Comparison of ENCODE assay signal across 18 cellular contexts in the genomic region with DNA sequence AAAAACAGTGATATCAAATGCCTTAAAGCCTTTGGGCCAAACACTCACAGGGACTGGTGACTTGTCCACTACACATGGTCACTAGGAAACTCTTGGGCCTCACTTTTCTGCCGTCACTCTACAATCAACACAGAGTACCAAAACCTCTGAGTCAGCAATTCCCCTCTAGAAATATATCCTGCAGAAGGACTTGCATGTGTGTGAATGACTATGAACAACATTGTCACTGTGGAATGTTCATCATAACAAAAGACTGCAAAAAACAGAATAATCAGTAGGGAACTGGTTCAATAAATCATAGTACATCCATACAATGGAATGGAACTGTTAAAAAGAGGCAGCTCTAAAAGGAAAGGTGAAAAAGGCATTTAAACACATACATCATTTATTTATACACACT. TPM values are rescaled to one million over a fixed set of nuclear protein-coding genes. Genes with fewer than 3 reads are reported as not detected.
DNase-seq lines count a peak whose midpoint lies in the region; ATAC-seq and TF ChIP-seq lines count a peak whose summit lies in the region.
"Had no signal": no experiment of that assay in that cellular context is flagged by ENCODE, and none has a peak within 500 bp of the region (broad histone marks: within the 10 kb centered on the region; RNA-seq: fewer than 3 reads in every experiment).

No MANE protein-coding gene starts in this region.

- H3K27me3 Mint-ChIP-seq in T-helper 2 cell treated with Interferon-gamma antibody and Interleukin-4, amounts not matched to agents 5 μg/mL and 100 μg/mL, for 36 hours (ENCODE audit: low read depth), result no peaks in the 10 kb centered on the region
- peaks cover 3% of the 10 kb centered on the region for H3K27me3 Mint-ChIP-seq in IgD-negative memory B cell
- H3K27me3 Mint-ChIP-seq in effector memory CD8-positive, alpha-beta T cell, result no peaks in the 10 kb centered on the region

- H4K20me1 ChIP-seq in MM.1S (ENCODE audit: insufficient read depth, low read length), result no peaks in the 10 kb centered on the region

- H3K4me3 ChIP-seq in MM.1S (ENCODE audit: low read length) (no peak overlapping the region), foreskin fibroblast (ENCODE audit: low read depth in 1 of 2, low read length in 2 of 2) (no peak overlapping the region)
- H3K4me3 ChIP-seq: GM12878, SJSA1 had no signal

- H3K4me2 ChIP-seq in MM.1S (ENCODE audit: low read depth, low read length), result no peak overlapping the region

- no peak for ATAC-seq in effector memory CD8-positive, alpha-beta T cell (replicated peaks)
- ATAC-seq: GM12878, PC-3 had no signal

- H3K36me3 ChIP-seq in MM.1S (replicated peaks; ENCODE audit: insufficient read depth, low read length), result no peaks in the 10 kb centered on the region
- H3K36me3 ChIP-seq: SJSA1 had no signal

- H3K9me2 ChIP-seq in MM.1S (replicated peaks; ENCODE audit: insufficient read depth, low read length), result no peaks in the 10 kb centered on the region

- H3K36me3 Mint-ChIP-seq in T-helper 2 cell treated with Interferon-gamma antibody and Interleukin-4, amounts not matched to agents 5 μg/mL and 100 μg/mL, for 36 hours (ENCODE audit: low read depth), result peaks cover 30% of the 10 kb centered on the region
- H3K36me3 Mint-ChIP-seq in IgD-negative memory B cell, result peaks cover 10% of the 10 kb centered on the region
- H3K36me3 Mint-ChIP-seq in effector memory CD8-positive, alpha-beta T cell (ENCODE audit: insufficient read depth), result peaks cover 98% of the 10 kb centered on the region

- H3K27ac Mint-ChIP-seq in T-helper 2 cell treated with Interferon-gamma antibody and Interleukin-4, amounts not matched to agents 5 μg/mL and 100 μg/mL, for 36 hours, result peak overlapping the region; percentile 1
- peak overlapping the region; percentile 25 to 83 (median 71) for H3K27ac Mint-ChIP-seq in IgD-negative memory B cell
- H3K27ac Mint-ChIP-seq in effector memory CD8-positive, alpha-beta T cell, result peak overlapping the region; percentile 83 to 97

- no peaks in the 10 kb centered on the region for H3K9me3 Mint-ChIP-seq in T-helper 2 cell treated with Interferon-gamma antibody and Interleukin-4, amounts not matched to agents 5 μg/mL and 100 μg/mL, for 36 hours
- H3K9me3 Mint-ChIP-seq in IgD-negative memory B cell, result no peaks in the 10 kb centered on the region
- no peaks in the 10 kb centered on the region for H3K9me3 Mint-ChIP-seq in effector memory CD8-positive, alpha-beta T cell

- no peak overlapping the region for H3K9ac ChIP-seq in MM.1S (ENCODE audit: low read length)

- H2AFZ ChIP-seq in MM.1S (ENCODE audit: low read length), result no peak overlapping the region

- H3F3A ChIP-seq in MM.1S (ENCODE audit: insufficient read depth, low read length), result 0 out of 2 replicates have a peak, but pooled peaks cover 8% of the 10 kb centered on the region

- no peak overlapping the region for H3K4me3 Mint-ChIP-seq in T-helper 2 cell treated with Interferon-gamma antibody and Interleukin-4, amounts not matched to agents 5 μg/mL and 100 μg/mL, for 36 hours
- H3K4me3 Mint-ChIP-seq in IgD-negative memory B cell, result peak overlapping the region in 2 of 4 donors; percentile 36 to 48
- no peak overlapping the region for H3K4me3 Mint-ChIP-seq in effector memory CD8-positive, alpha-beta T cell

- intact Hi-C loops in posterior vena cava (cut with DNase I), result no loop called here

- no peak overlapping the region for H3K27ac ChIP-seq in MM.1S (ENCODE audit: low read length)
- H3K27ac ChIP-seq: 22Rv1, SJSA1 had no signal

- no peak for DNase-seq in T-helper 2 cell treated with Interferon-gamma antibody and Interleukin-4, amounts not matched to agents 5 μg/mL and 100 μg/mL, for 36 hours (ENCODE audit: low spot score)
- DNase-seq in T-helper 2 cell (no peak), posterior vena cava (ENCODE audit: low spot score) (peak; percentile 0), MM.1S (no peak), occipital lobe (lab: John Stamatoyannopoulos, UW) (no peak), foreskin fibroblast (no peak)
- no peak for DNase-seq in effector memory CD8-positive, alpha-beta T cell
- DNase-seq: DND-41, GDM1, Karpas-422, NCI-H1105 treated with DMSO at 0.1 percent for 48 hours, NCI-H187, NCI-H748 treated with DMSO at 0.1 percent for 48 hours, PC-3 had no signal

- no peak for TF ChIP-seq CTCF in MM.1S (IDR thresholded peaks at IDR 0.05; ENCODE audit: low read length)
- no peak for TF ChIP-seq CTCF in foreskin fibroblast (IDR thresholded peaks at IDR 0.05; ENCODE audit: low read depth, low read length)

- peaks cover 19% of the 10 kb centered on the region for H3K4me1 Mint-ChIP-seq in T-helper 2 cell treated with Interferon-gamma antibody and Interleukin-4, amounts not matched to agents 5 μg/mL and 100 μg/mL, for 36 hours (ENCODE audit: low read depth)
- H3K4me1 Mint-ChIP-seq in IgD-negative memory B cell, result peaks cover 36 to 56% (median 41%) of the 10 kb centered on the region in 3 donors
- peaks cover 35 to 45% of the 10 kb centered on the region in 2 donors for H3K4me1 Mint-ChIP-seq in effector memory CD8-positive, alpha-beta T cell (ENCODE audit: low read depth in 2 of 2)

- peaks cover 19% of the 10 kb centered on the region for H3K4me1 ChIP-seq in MM.1S (ENCODE audit: low read length)
- H3K4me1 ChIP-seq: SJSA1 had no signal

- no peaks in the 10 kb centered on the region for H3K9me3 ChIP-seq in MM.1S (replicated peaks; ENCODE audit: insufficient read depth, low read length)
- H3K9me3 ChIP-seq: SJSA1 had no signal

- no peaks in the 10 kb centered on the region for H3K27me3 ChIP-seq in MM.1S (replicated peaks; ENCODE audit: insufficient read depth, low read length)
- H3K27me3 ChIP-seq: SJSA1 had no signal

- H3K79me2 ChIP-seq in MM.1S (ENCODE audit: low read length), result 0 out of 2 replicates have a peak, but pooled peaks cover 7% of the 10 kb centered on the region

RNA-seq across cellular contexts. Expression of a gene that starts 44.1 kb away (rescaled TPM):
- 19.3 TPM for polyA plus RNA-seq in IgD-negative memory B cell
- total RNA-seq in posterior vena cava, result 10 to 100 TPM; 15.8 to 16.8 TPM
- total RNA-seq in occipital lobe, result 46.5 TPM

RNA-seq across cellular contexts. Expression of a gene that starts 46.5 kb away (rescaled TPM):
- 55.1 TPM for polyA plus RNA-seq in IgD-negative memory B cell
- total RNA-seq in posterior vena cava (100 to 1,000 TPM in 1 of 2 donors, 10 to 100 TPM in 1; 76.8 to 107 TPM), occipital lobe (1.2 TPM)

Comparison
In these comparisons a context has a peak if more than half of its experiments do, and no peak if none do; other contexts are left out.
1. H3K27ac Mint-ChIP-seq: peak in every context shown above with its lines; median percentile 90 in effector memory CD8-positive, alpha-beta T cell; 71 in IgD-negative memory B cell; 1 in T-helper 2 cell treated with Interferon-gamma antibody and Interleukin-4, amounts not matched to agents 5 μg/mL and 100 μg/mL, for 36 hours.
2. RNA of a gene that starts 46.5 kb away (total RNA-seq): 76.8 to 107 TPM in posterior vena cava; 1.2 TPM in occipital lobe (single experiment); every median in the first group is over 10 times any median in the second.